Comparison of ENCODE assay signal across 8 cellular contexts in genomic region chr10:52053522-52053921, GRCh38.
"Had no signal": no experiment of that assay in that cellular context is flagged by ENCODE, and none has a peak within 500 bp of the region (broad histone marks: within the 10 kb centered on the region; RNA-seq: fewer than 3 reads in every experiment).

No MANE protein-coding gene starts in this region.

- H3K36me3 Mint-ChIP-seq: IgD-negative memory B cell had no signal

- H3K27ac ChIP-seq: HL-60, KMS-11 had no signal

- H3K27ac Mint-ChIP-seq: IgD-negative memory B cell had no signal

- DNase-seq: IMR-90, KBM-7, KG1 had no signal

- ATAC-seq: HepG2, K562 had no signal

- H3K4me1 Mint-ChIP-seq: IgD-negative memory B cell had no signal

- H3K4me3 ChIP-seq: K562 had no signal

- H3K9me3 Mint-ChIP-seq: IgD-negative memory B cell had no signal

- H3K4me3 Mint-ChIP-seq: IgD-negative memory B cell had no signal
